Comparison of ENCODE assay signal across 35 cellular contexts in genomic region chr11:111336062-111336461, GRCh38. TPM values are rescaled to one million over a fixed set of nuclear protein-coding genes. Genes with fewer than 3 reads are reported as not detected.
"Had no signal": no experiment of that assay in that cellular context is flagged by ENCODE, and none has a peak within 500 bp of the region (broad histone marks: within the 10 kb centered on the region; RNA-seq: fewer than 3 reads in every experiment).

No MANE protein-coding gene starts in this region.

- ATAC-seq: activated CD4-positive, CD25-positive, alpha-beta regulatory T cell treated with anti-CD3 and anti-CD28 coated beads, Interleukin-2, amount 50 U/mL, for 24 hours; gastroesophageal sphincter; stimulated activated memory B cell treated with anti-CD40 and anti-IgM and Interleukin-4, amounts not matched to agents 10 μg/mL and 1 μg/mL and 100 μg/mL, for 72 hours; stimulated activated naive CD8-positive, alpha-beta T cell treated with anti-CD3 and anti-CD28 coated beads, Interleukin-15, amount 100 ng/mL, for 72 hours had no signal

- H3K36me3 ChIP-seq: adrenal gland, cardiac muscle cell, colonic mucosa, gastroesophageal sphincter, ovary, tibial nerve, WERI-Rb-1 had no signal

- H3K4me3 ChIP-seq: adrenal gland, cardiac muscle cell, colonic mucosa, dorsolateral prefrontal cortex, gastroesophageal sphincter, ovary, skin epidermis, tibial nerve had no signal

- FAIRE-seq: TTC549 had no signal

- H3K9me3 ChIP-seq: colonic mucosa, ovary had no signal

- H3K27ac ChIP-seq: cardiac muscle cell, colonic mucosa, dorsolateral prefrontal cortex, gastroesophageal sphincter, ovary, skin epidermis had no signal

- DNase-seq: activated CD4-positive, alpha-beta T cell treated with anti-CD3 and anti-CD28 coated beads for 48 hours; activated CD4-positive, alpha-beta T cell treated with anti-CD3 and anti-CD28 coated beads, Interleukin-2, amount 50 U/mL, for 48 hours; activated CD8-positive, alpha-beta memory T cell treated with anti-CD3 and anti-CD28 coated beads, Interleukin-2, amount 50 U/mL, for 4 hours; activated effector memory CD4-positive, alpha-beta T cell treated with anti-CD3 and anti-CD28 coated beads, Interleukin-2, amount 50 U/mL, for 16 hours; activated naive CD4-positive, alpha-beta T cell treated with anti-CD3 and anti-CD28 coated beads for 36 hours; activated naive CD8-positive, alpha-beta T cell treated with anti-CD3 and anti-CD28 coated beads for 36 hours; activated T-cell treated with anti-CD3 and anti-CD28 coated beads, Interleukin-2, amount 50 U/mL, for 1 hour; aorta; cerebellar nuclear complex; colonic mucosa; dorsolateral prefrontal cortex; effector memory CD4-positive, alpha-beta T cell; hypothalamus; naive B cell; stimulated activated CD4-positive, alpha-beta T cell treated with anti-CD3 and anti-CD28 coated beads, Interleukin-4, amount 100 ng/mL, for 24 hours; stimulated activated naive CD8-positive, alpha-beta T cell treated with anti-CD3 and anti-CD28 coated beads, Interleukin-15, amount 100 ng/mL, for 72 hours; T-helper 9 cell; WERI-Rb-1 had no signal

- H3K27me3 ChIP-seq: adrenal gland, cardiac muscle cell, colonic mucosa, dorsolateral prefrontal cortex, gastroesophageal sphincter, ovary, tibial nerve had no signal

RNA-seq across cellular contexts. Expression of gene POU2AF3, which starts 37.7 kb away (rescaled TPM):
- total RNA-seq: activated CD8-positive, alpha-beta memory T cell treated with anti-CD3 and anti-CD28 coated beads for 36 hours; activated naive CD4-positive, alpha-beta T cell treated with anti-CD3 and anti-CD28 coated beads for 36 hours; activated naive CD8-positive, alpha-beta T cell treated with anti-CD3 and anti-CD28 coated beads for 36 hours; lower leg skin; renal cortical epithelial cell; T-helper 1 cell treated with Interleukin-12 subunit alpha and Interleukin-12 subunit beta and Interleukin-4 antibody, amounts not matched to agents 30 ng/mL and 1 ng/mL, for 36 hours had no signal
- polyA plus RNA-seq: neural cell had no signal

RNA-seq across cellular contexts. Expression of gene POU2AF1, which starts 43.0 kb away (rescaled TPM):
- total RNA-seq: cardiac muscle cell, epithelial cell of proximal tubule, kidney epithelial cell, mesothelial cell of epicardium, renal cortical epithelial cell had no signal
- polyA plus RNA-seq: cardiac muscle cell, neural cell had no signal
